In genomic region chr4:180664766-180665368, GRCh38 we compare ENCODE assay signal across 8 cellular contexts.
DNase-seq lines count a peak whose midpoint lies in the region; ATAC-seq and TF ChIP-seq lines count a peak whose summit lies in the region.

No MANE protein-coding gene starts in this region.

- H3K4me2 ChIP-seq in mesendoderm (ENCODE audit: low read length), result no peak overlapping the region

- H2BK15ac ChIP-seq in mesendoderm (replicated peaks; ENCODE audit: low read depth), result no peak overlapping the region

- H3K4me3 ChIP-seq in Caco-2 (ENCODE audit: low read depth, low read length) (no peak overlapping the region), WI38 (ENCODE audit: low read depth, low read length) (no peak overlapping the region), mesendoderm (ENCODE audit: low read length) (no peak overlapping the region)

- H3K4ac ChIP-seq in mesendoderm (ENCODE audit: low read depth, low read length), result no peak overlapping the region

- H3K9ac ChIP-seq in mesendoderm (ENCODE audit: low read length), result no peak overlapping the region

- H2AK5ac ChIP-seq in mesendoderm (ENCODE audit: low read length), result no peak overlapping the region

- H2BK5ac ChIP-seq in mesendoderm (ENCODE audit: low read length), result no peak overlapping the region

- TF ChIP-seq CTCF in Caco-2 (IDR thresholded peaks at IDR 0.05; ENCODE audit: insufficient read depth in 1 of 2, low read depth in 1 of 2, low read length in 1 of 2, severe bottlenecking in 1 of 2, unreplicated experiment in 1 of 2) (peak; percentile 50 to 62), WI38 (IDR thresholded peaks at IDR 0.05; ENCODE audit: low read depth, low read length) (peak; percentile 50; the same call in 1 of the 2 replicates)

- H2BK120ac ChIP-seq in mesendoderm (ENCODE audit: low read depth, low read length), result no peak overlapping the region

- H3K79me2 ChIP-seq in mesendoderm (ENCODE audit: control insufficient read depth, insufficient read depth, low read length), result no peaks in the 10 kb centered on the region

- H3K9me3 Mint-ChIP-seq in Caco-2 (ENCODE audit: unreplicated experiment), result no peaks in the 10 kb centered on the region
- no peaks in the 10 kb centered on the region for H3K9me3 Mint-ChIP-seq in effector memory CD8-positive, alpha-beta T cell

- no peaks in the 10 kb centered on the region for H3K4me1 ChIP-seq in Caco-2
- no peaks in the 10 kb centered on the region for H3K4me1 ChIP-seq in mesendoderm (ENCODE audit: control insufficient read depth, low read depth, low read length)

- no peak overlapping the region for H3K4me3 Mint-ChIP-seq in Caco-2 (ENCODE audit: unreplicated experiment)
- no peak overlapping the region for H3K4me3 Mint-ChIP-seq in effector memory CD8-positive, alpha-beta T cell

- H4K8ac ChIP-seq in mesendoderm (ENCODE audit: low read depth, low read length), result no peak overlapping the region

- no peak overlapping the region for H3K27ac ChIP-seq in mesendoderm (ENCODE audit: low read depth, low read length)

- H3K9me3 ChIP-seq in Caco-2, result no peaks in the 10 kb centered on the region

- no peaks in the 10 kb centered on the region for H3K36me3 Mint-ChIP-seq in Caco-2 (ENCODE audit: insufficient read depth, unreplicated experiment)
- no peaks in the 10 kb centered on the region for H3K36me3 Mint-ChIP-seq in effector memory CD8-positive, alpha-beta T cell (ENCODE audit: insufficient read depth)

- ATAC-seq in HG03196 (IDR thresholded peaks at IDR 0.05; ENCODE audit: unreplicated experiment), result peak; percentile 92
- ATAC-seq in effector memory CD8-positive, alpha-beta T cell (replicated peaks), result no peak

- no peak overlapping the region for H4K5ac ChIP-seq in mesendoderm (ENCODE audit: low read length)

- no peak overlapping the region for H3K56ac ChIP-seq in mesendoderm (ENCODE audit: low read length)

- CTCF ChIA-PET in Caco-2 (lab: Charles Lee), result interaction anchor here (0.6 to 1.3 kb wide), 6 partner anchors 11 to 418 kb away, joined by 3 to 9 read pairs (median 3); no protein-coding TSS in a partner anchor

- no peaks in the 10 kb centered on the region for H3K27me3 ChIP-seq in Caco-2 (replicated peaks; ENCODE audit: control insufficient read depth, insufficient read depth, low read length)
- H3K27me3 ChIP-seq in mesendoderm (ENCODE audit: insufficient read depth, low read length, poor library complexity), result no peaks in the 10 kb centered on the region

- POLR2A ChIA-PET in Caco-2 (lab: Charles Lee), result interaction anchor here (0.6 kb wide), 1 partner anchor 346 kb away, joined by 3 read pairs; no protein-coding TSS in a partner anchor

- peak; percentile 66 to 67 for DNase-seq in Caco-2
- DNase-seq in GM19240 (ENCODE audit: insufficient read length, low spot score), result peak; percentile 18
- peak; percentile 48 for DNase-seq in NCI-H2171 treated with DMSO at 0.1 percent for 48 hours (lab: John Stamatoyannopoulos, UW)
- peak; percentile 6 to 20 (median 18) for DNase-seq in effector memory CD8-positive, alpha-beta T cell
- peak; percentile 86 for DNase-seq in mesendoderm
- DNase-seq in stromal cell of bone marrow (ENCODE audit: low read depth), result peak; percentile 59

- no peak overlapping the region for H3K18ac ChIP-seq in mesendoderm (ENCODE audit: low read length)

- no peaks in the 10 kb centered on the region for H3K36me3 ChIP-seq in Caco-2 (ENCODE audit: control insufficient read depth, insufficient read depth, low read length)
- no peaks in the 10 kb centered on the region for H3K36me3 ChIP-seq in mesendoderm (ENCODE audit: control insufficient read depth, insufficient read depth, low read length)

- no peaks in the 10 kb centered on the region for H3K79me1 ChIP-seq in mesendoderm (ENCODE audit: low read length)

- WGBS in mesendoderm (ENCODE audit: extremely low coverage, insufficient coverage, low lambda C conversion rate), result no CpG with 5 or more reads among the region's 5 CpGs

- H3K27ac Mint-ChIP-seq in Caco-2 (ENCODE audit: unreplicated experiment), result no peak overlapping the region
- H3K27ac Mint-ChIP-seq in effector memory CD8-positive, alpha-beta T cell, result no peak overlapping the region

- H3K4me1 Mint-ChIP-seq in Caco-2 (ENCODE audit: low read depth, unreplicated experiment), result no peaks in the 10 kb centered on the region
- H3K4me1 Mint-ChIP-seq in effector memory CD8-positive, alpha-beta T cell (ENCODE audit: low read depth in 2 of 2), result no peaks in the 10 kb centered on the region

- BruUV-seq in Caco-2 (replicated peaks; lab: Mats Ljungman, UMichigan), result no TSS peak

- no peaks in the 10 kb centered on the region for H3K27me3 Mint-ChIP-seq in Caco-2 (ENCODE audit: insufficient read depth, unreplicated experiment)
- no peaks in the 10 kb centered on the region for H3K27me3 Mint-ChIP-seq in effector memory CD8-positive, alpha-beta T cell

- no peak overlapping the region for H3K23ac ChIP-seq in mesendoderm (ENCODE audit: low read length)

- intact Hi-C loops in Caco-2 (cut with micrococcal nuclease; ENCODE audit: unreplicated experiment), result loop anchor here (1.0 to 5.0 kb wide), 4 partner anchors 162 to 863 kb away; no protein-coding TSS in a partner anchor

Comparison
In these comparisons a context has a peak if more than half of its experiments do, and no peak if none do; other contexts are left out.
1. DNase-seq: peak in every context shown above with its lines; median percentile 86 in mesendoderm; 66 in Caco-2; 59 in stromal cell of bone marrow; 48 in NCI-H2171 treated with DMSO at 0.1 percent for 48 hours; 18 in GM19240; 18 in effector memory CD8-positive, alpha-beta T cell.